In genomic region chr16:53131363-53132071, GRCh38 we compare ENCODE assay signal across 8 cellular contexts.
A peak's percentile ranks its signal among the peaks of the same experiment; 100 is the strongest.
DNase-seq lines count a peak whose midpoint lies in the region; FAIRE-seq and TF ChIP-seq lines count a peak whose summit lies in the region.

No MANE protein-coding gene starts in this region.

- H3K36me3 ChIP-seq in neuron (ENCODE audit: insufficient read depth, low read length) (no peaks in the 10 kb centered on the region), stomach smooth muscle (ENCODE audit: control insufficient read depth in 2 of 2, insufficient read depth in 2 of 2, low read length in 2 of 2) (no peaks in the 10 kb centered on the region)

- H3K27me3 ChIP-seq in neuron (ENCODE audit: insufficient read depth, low read length) (no peaks in the 10 kb centered on the region), stomach smooth muscle (ENCODE audit: control insufficient read depth in 1 of 2, insufficient read depth in 2 of 2, low read length in 2 of 2) (no peaks in the 10 kb centered on the region)

- TF ChIP-seq CTCF in HFF-Myc (IDR thresholded peaks at IDR 0.05; ENCODE audit: low read depth, low read length, missing control alignments) = no peak

- peak overlapping the region; percentile 59 for H3K27ac ChIP-seq in stomach smooth muscle (ENCODE audit: low read length)

- no peaks in the 10 kb centered on the region for H3K9me3 ChIP-seq in neuron (ENCODE audit: low read length)
- H3K9me3 ChIP-seq in stomach smooth muscle (ENCODE audit: control insufficient read depth in 2 of 2, low read length in 2 of 2) = no peaks in the 10 kb centered on the region

- H3K4me1 ChIP-seq in neuron (ENCODE audit: insufficient read depth, low read length) (peaks cover 8% of the 10 kb centered on the region), stomach smooth muscle (ENCODE audit: control insufficient read depth, insufficient read depth, low read length) (peaks cover 9% of the 10 kb centered on the region)

- peak overlapping the region; percentile 89 for H2AFZ ChIP-seq in neuron (ENCODE audit: low read depth, low read length)

- peak overlapping the region; percentile 73 for H3K4me3 ChIP-seq in HFF-Myc (replicated peaks; ENCODE audit: low read depth, low read length)
- H3K4me3 ChIP-seq in neuron (ENCODE audit: low read length) = peak overlapping the region; percentile 100
- H3K4me3 ChIP-seq in stomach smooth muscle (ENCODE audit: low read length in 2 of 2) = peak overlapping the region; percentile 66 to 83

- FAIRE-seq in frontal cortex (lab: Jason Lieb, UNC) = no peak

- peak overlapping the region; percentile 58 to 70 for H3K9ac ChIP-seq in stomach smooth muscle (ENCODE audit: low read length in 2 of 2)

- DNase-seq in G401 (ENCODE audit: low spot score) (peak; percentile 37), HFF-Myc (ENCODE audit: extremely low read depth, low read depth) (no peak), RPMI7951 (ENCODE audit: low read depth) (peak; percentile 70), frontal cortex (ENCODE audit: low spot score in 2 of 2) (peak; percentile 71 to 75), NCI-H1436 treated with DMSO at 0.1 percent for 48 hours (lab: John Stamatoyannopoulos, UW) (no peak)
- peak; percentile 27 for DNase-seq in activated gamma-delta T cell treated with anti-CD3 and anti-CD28 coated beads, Interleukin-2, amount 50 U/mL, for 16 hours (ENCODE audit: low read depth)

- in situ Hi-C loops in G401 (cut with HindIII; ENCODE audit: low sequenced_read_pairs) = no loop called here

Comparison
In these comparisons a context has a peak if more than half of its experiments do, and no peak if none do; other contexts are left out.
1. DNase-seq: peak in G401 (single experiment), RPMI7951 (single experiment), activated gamma-delta T cell treated with anti-CD3 and anti-CD28 coated beads, Interleukin-2, amount 50 U/mL, for 16 hours (single experiment) and frontal cortex (2 of 2); none in HFF-Myc (single experiment) and NCI-H1436 treated with DMSO at 0.1 percent for 48 hours (single experiment).
2. Peak in every context shown above with its lines, with median percentiles within 50 percentile points of each other: H3K4me3 ChIP-seq.